1 cellular context compared by ENCODE assay signal in genomic region chr1:226872455-226872854, GRCh38.
TF ChIP-seq lines count a peak whose summit lies in the region.

No MANE protein-coding gene starts in this region.

TF ChIP-seq in IMR-90, 13 proteins besides CTCF, POLR2A, EP300 and RAD21:
- TF ChIP-seq CEBPB (IDR thresholded peaks at IDR 0.05; ENCODE audit: low read depth, low read length) (no peak), BHLHE40 (IDR thresholded peaks at IDR 0.05; ENCODE audit: low read depth, low read length) (peak; percentile 67), CHD1 (IDR thresholded peaks at IDR 0.05; ENCODE audit: low read depth, low read length) (no peak), SMC3 (IDR thresholded peaks at IDR 0.05; ENCODE audit: low read depth, low read length) (no peak), RCOR1 (IDR thresholded peaks at IDR 0.05; ENCODE audit: insufficient replicate concordance, low read length) (no peak), RFX5 (IDR thresholded peaks at IDR 0.05; ENCODE audit: low read depth, low read length) (no peak), ELK1 (IDR thresholded peaks at IDR 0.05; ENCODE audit: borderline replicate concordance, low read depth, low read length) (no peak), MAZ (IDR thresholded peaks at IDR 0.05; ENCODE audit: borderline replicate concordance, low read depth, low read length) (no peak), NFE2L2 (IDR thresholded peaks at IDR 0.05; ENCODE audit: low read depth, low read length) (no peak), FOS (IDR thresholded peaks at IDR 0.05; ENCODE audit: low read depth, low read length) (no peak), USF2 (IDR thresholded peaks at IDR 0.05; ENCODE audit: low read depth, low read length) (0 out of 2 replicates have a peak, but pooled peaks have one; percentile 31), MAFK (IDR thresholded peaks at IDR 0.05; ENCODE audit: low read depth, low read length) (no peak), MXI1 (IDR thresholded peaks at IDR 0.05; ENCODE audit: borderline replicate concordance, low read depth, low read length) (no peak)
TF ChIP-seq in IMR-90: peak in this region for 2.
